In genomic region chr14:68628605-68629310, GRCh38 we compare ENCODE assay signal across 8 cellular contexts.
A peak's percentile ranks its signal among the peaks of the same experiment; 100 is the strongest.
DNase-seq lines count a peak whose midpoint lies in the region; FAIRE-seq and TF ChIP-seq lines count a peak whose summit lies in the region.

No MANE protein-coding gene starts in this region.

- H3K36me3 ChIP-seq in right atrium auricular region, result no peaks in the 10 kb centered on the region

- H3K9me3 ChIP-seq in right atrium auricular region, result no peaks in the 10 kb centered on the region

- TF ChIP-seq CTCF in right atrium auricular region (IDR thresholded peaks at IDR 0.05), result no peak

- DNase-seq in GM19239 (ENCODE audit: insufficient read length, low spot score) (no peak), activated T-cell treated with anti-CD3 and anti-CD28 coated beads for 4 hours (peak; percentile 13), right atrium auricular region (ENCODE audit: low spot score) (no peak), retina (peak; percentile 78), EL (no peak), AG20443 (ENCODE audit: low spot score) (no peak), OCI-M2 (lab: John Stamatoyannopoulos, UW; ENCODE audit: unreplicated experiment) (no peak), GM19240 (ENCODE audit: insufficient read length, low spot score) (no peak)

- peak overlapping the region; percentile 51 to 52 for H3K27ac ChIP-seq in right atrium auricular region

- H3K4me3 ChIP-seq in right atrium auricular region, result peak overlapping the region in 1 of 2 donors; percentile 31

- H3K27me3 ChIP-seq in right atrium auricular region, result no peaks in the 10 kb centered on the region

- peaks cover 0 to 58% of the 10 kb centered on the region in 2 donors for H3K4me1 ChIP-seq in right atrium auricular region

- peak; percentile 4 for FAIRE-seq in GM19239 (lab: Jason Lieb, UNC)

Comparison
In these comparisons a context has a peak if more than half of its experiments do, and no peak if none do; other contexts are left out.
1. DNase-seq: peak in activated T-cell treated with anti-CD3 and anti-CD28 coated beads for 4 hours (single experiment) and retina (single experiment); none in GM19239 (single experiment), right atrium auricular region (single experiment), EL (single experiment), AG20443 (single experiment), OCI-M2 (single experiment) and GM19240 (single experiment).